Comparison of ENCODE assay signal across 8 cellular contexts in the genomic region with DNA sequence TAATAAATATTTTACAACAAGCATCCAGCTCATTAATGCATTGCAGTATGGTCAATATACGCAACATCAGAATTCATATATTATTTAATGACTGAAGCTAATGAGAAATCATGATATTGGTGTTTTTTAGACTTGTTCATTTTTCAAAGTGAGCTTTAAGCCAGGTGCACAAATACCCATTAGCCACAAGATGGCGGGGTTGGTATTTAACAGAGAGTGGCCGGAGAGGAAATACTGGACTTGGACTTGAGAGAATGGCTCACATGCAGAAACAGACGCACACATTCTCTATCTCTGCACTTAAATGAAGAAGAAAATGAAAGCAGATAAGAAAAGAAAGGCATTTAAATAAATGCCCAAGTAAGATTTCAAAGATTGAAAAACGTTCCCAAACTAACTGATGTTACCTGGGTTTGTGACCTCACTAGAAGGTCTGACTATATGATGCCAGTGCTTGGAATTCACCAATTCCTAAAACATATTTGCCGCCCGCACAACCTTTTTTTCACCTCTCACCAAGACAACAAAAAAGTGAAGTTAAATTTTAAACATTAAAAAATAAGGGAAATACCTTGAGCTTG. TPM values are rescaled to one million over a fixed set of nuclear protein-coding genes. Genes with fewer than 3 reads are reported as not detected.
DNase-seq lines count a peak whose midpoint lies in the region; ATAC-seq and TF ChIP-seq lines count a peak whose summit lies in the region.

No MANE protein-coding gene starts in this region.

- TF ChIP-seq POLR2A in tibial nerve (IDR thresholded peaks at IDR 0.05) = no peak

- peaks cover 0 to 6% (median 0%) of the 10 kb centered on the region in 4 donors for H3K4me1 ChIP-seq in tibial nerve

- H3K27me3 ChIP-seq in tibial nerve = no peaks in the 10 kb centered on the region

- ATAC-seq in GM19397 (IDR thresholded peaks at IDR 0.05; ENCODE audit: unreplicated experiment) = peak; percentile 52
- ATAC-seq in HG03432 (IDR thresholded peaks at IDR 0.05; ENCODE audit: unreplicated experiment) = peak; percentile 62
- peak; percentile 73 for ATAC-seq in left colon

- no peaks in the 10 kb centered on the region for H3K9me3 ChIP-seq in tibial nerve

- no peaks in the 10 kb centered on the region for H3K36me3 ChIP-seq in tibial nerve

- H3K4me3 ChIP-seq in cardiac fibroblast (replicated peaks in 1 of 2; ENCODE audit: low read depth in 2 of 2, low read length in 2 of 2) = no peak overlapping the region
- H3K4me3 ChIP-seq in tibial nerve = no peak overlapping the region

- DNase-seq in DMS 273 (lab: John Stamatoyannopoulos, UW; ENCODE audit: unreplicated experiment) (peak; percentile 66), DMS 273 treated with DMSO at 0.1 percent for 48 hours (lab: John Stamatoyannopoulos, UW) (no peak), NOMO-1 (lab: John Stamatoyannopoulos, UW; ENCODE audit: unreplicated experiment in 2 of 2) (peak; percentile 1 to 56), cardiac fibroblast (ENCODE audit: low read depth in 2 of 2) (peak; percentile 77 to 82), left colon (peak in 1 of 2 donors; percentile 9), tibial nerve (ENCODE audit: low spot score in 2 of 2) (peak; percentile 14 to 49)

- TF ChIP-seq EP300 in tibial nerve (IDR thresholded peaks at IDR 0.05) = no peak

- no peak overlapping the region for H3K27ac ChIP-seq in tibial nerve

- 22 to 28% methylated on average over 7 of the region's 7 CpGs for WGBS in tibial nerve, 2 donors

- TF ChIP-seq CTCF in cardiac fibroblast (IDR thresholded peaks at IDR 0.05; ENCODE audit: low read depth, low read length) (peak; percentile 76), tibial nerve (IDR thresholded peaks at IDR 0.05) (peak; percentile 69 to 74 (median 72))

- intact Hi-C loops in left colon (cut with DNase I, micrococcal nuclease) = loop anchor here in 1 of 2 donors (5.0 kb wide), 1 partner anchor 1087 kb away; no protein-coding TSS in a partner anchor

RNA-seq across cellular contexts. Expression of a gene that starts 21.2 kb away (rescaled TPM):
- total RNA-seq in left colon (10 to 100 TPM; 36.4 to 50.7 TPM), tibial nerve (100 to 1,000 TPM in 3 of 4 donors, 10 to 100 TPM in 1; 97.5 to 115 (median 109) TPM)
